ENCODE assay signal across 1 cellular context in genomic region chr3:113377158-113377557, GRCh38.
TF ChIP-seq lines count a peak whose summit lies in the region.

No MANE protein-coding gene starts in this region.

TF ChIP-seq in HepG2, 621 proteins besides CTCF, POLR2A, EP300 and RAD21 (continued from another document):
- TF ChIP-seq HDAC1 (CRISPR knock-in tag; IDR thresholded peaks at IDR 0.05): no peak
- no peak for TF ChIP-seq NCOA1 (CRISPR knock-in tag; IDR thresholded peaks at IDR 0.05)
- TF ChIP-seq, protein P1, sequence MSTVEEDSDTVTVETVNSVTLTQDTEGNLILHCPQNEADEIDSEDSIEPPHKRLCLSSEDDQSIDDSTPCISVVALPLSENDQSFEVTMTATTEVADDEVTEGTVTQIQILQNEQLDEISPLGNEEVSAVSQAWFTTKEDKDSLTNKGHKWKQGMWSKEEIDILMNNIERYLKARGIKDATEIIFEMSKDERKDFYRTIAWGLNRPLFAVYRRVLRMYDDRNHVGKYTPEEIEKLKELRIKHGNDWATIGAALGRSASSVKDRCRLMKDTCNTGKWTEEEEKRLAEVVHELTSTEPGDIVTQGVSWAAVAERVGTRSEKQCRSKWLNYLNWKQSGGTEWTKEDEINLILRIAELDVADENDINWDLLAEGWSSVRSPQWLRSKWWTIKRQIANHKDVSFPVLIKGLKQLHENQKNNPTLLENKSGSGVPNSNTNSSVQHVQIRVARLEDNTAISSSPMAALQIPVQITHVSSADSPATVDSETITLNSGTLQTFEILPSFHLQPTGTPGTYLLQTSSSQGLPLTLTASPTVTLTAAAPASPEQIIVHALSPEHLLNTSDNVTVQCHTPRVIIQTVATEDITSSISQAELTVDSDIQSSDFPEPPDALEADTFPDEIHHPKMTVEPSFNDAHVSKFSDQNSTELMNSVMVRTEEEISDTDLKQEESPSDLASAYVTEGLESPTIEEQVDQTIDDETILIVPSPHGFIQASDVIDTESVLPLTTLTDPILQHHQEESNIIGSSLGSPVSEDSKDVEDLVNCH (CRISPR knock-in tag; IDR thresholded peaks at IDR 0.05): no peak
- no peak for TF ChIP-seq NR3C1 (CRISPR knock-in tag; IDR thresholded peaks at IDR 0.05)
- TF ChIP-seq, protein P2, sequence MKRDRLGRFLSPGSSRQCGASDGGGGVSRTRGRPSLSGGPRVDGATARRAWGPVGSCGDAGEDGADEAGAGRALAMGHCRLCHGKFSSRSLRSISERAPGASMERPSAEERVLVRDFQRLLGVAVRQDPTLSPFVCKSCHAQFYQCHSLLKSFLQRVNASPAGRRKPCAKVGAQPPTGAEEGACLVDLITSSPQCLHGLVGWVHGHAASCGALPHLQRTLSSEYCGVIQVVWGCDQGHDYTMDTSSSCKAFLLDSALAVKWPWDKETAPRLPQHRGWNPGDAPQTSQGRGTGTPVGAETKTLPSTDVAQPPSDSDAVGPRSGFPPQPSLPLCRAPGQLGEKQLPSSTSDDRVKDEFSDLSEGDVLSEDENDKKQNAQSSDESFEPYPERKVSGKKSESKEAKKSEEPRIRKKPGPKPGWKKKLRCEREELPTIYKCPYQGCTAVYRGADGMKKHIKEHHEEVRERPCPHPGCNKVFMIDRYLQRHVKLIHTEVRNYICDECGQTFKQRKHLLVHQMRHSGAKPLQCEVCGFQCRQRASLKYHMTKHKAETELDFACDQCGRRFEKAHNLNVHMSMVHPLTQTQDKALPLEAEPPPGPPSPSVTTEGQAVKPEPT (CRISPR knock-in tag; IDR thresholded peaks at IDR 0.05; ENCODE audit: low read depth): no peak
- no peak for TF ChIP-seq SIX4 (CRISPR knock-in tag; IDR thresholded peaks at IDR 0.05)
- TF ChIP-seq, protein P3, sequence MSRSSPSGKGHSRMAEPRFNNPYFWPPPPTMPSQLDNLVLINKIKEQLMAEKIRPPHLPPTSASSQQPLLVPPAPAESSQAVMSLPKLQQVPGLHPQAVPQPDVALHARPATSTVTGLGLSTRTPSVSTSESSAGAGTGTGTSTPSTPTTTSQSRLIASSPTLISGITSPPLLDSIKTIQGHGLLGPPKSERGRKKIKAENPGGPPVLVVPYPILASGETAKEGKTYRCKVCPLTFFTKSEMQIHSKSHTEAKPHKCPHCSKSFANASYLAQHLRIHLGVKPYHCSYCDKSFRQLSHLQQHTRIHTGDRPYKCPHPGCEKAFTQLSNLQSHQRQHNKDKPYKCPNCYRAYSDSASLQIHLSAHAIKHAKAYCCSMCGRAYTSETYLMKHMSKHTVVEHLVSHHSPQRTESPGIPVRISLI (CRISPR knock-in tag; IDR thresholded peaks at IDR 0.05; ENCODE audit: borderline replicate concordance): no peak
- TF ChIP-seq KDM5B (CRISPR knock-in tag; IDR thresholded peaks at IDR 0.05; ENCODE audit: borderline replicate concordance): no peak
- no peak for TF ChIP-seq TCF12 (IDR thresholded peaks at IDR 0.05)
- no peak for TF ChIP-seq TCF12 (CRISPR knock-in tag; IDR thresholded peaks at IDR 0.05)
